ENCODE assay signal across 27 cellular contexts in the genomic region with DNA sequence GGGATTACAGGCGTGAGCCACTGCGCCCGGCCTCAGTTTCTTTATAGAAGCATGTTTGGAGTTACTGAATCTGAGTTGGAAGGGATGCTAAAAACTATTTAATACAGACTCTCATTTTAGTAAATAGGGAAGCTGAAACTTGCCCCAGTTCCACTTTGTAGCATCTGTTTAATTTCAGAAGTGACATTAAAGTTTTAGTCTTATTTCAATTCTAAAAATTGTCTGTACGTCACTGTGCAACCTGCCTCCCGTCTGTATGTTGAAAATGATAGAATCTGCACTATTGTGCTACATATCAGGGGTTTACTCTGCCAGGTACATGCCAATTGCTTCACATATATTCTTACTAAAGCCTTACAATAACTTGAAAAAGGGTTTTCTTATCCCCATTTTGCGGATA.
"Had no signal": no experiment of that assay in that cellular context is flagged by ENCODE, and none has a peak within 500 bp of the region (broad histone marks: within the 10 kb centered on the region; RNA-seq: fewer than 3 reads in every experiment).

No MANE protein-coding gene starts in this region.

- H3K27me3 Mint-ChIP-seq: activated CD8-positive, alpha-beta memory T cell treated with anti-CD3 and anti-CD28 coated beads, Interleukin-2, amount 10 ng/mL, durations not matched to agents 7 days and 5 days; activated T-cell treated with anti-CD3 and anti-CD28 coated beads, Interleukin-2, amount 50 U/mL, for 24 hours; brain had no signal

- H3K4me3 Mint-ChIP-seq: activated CD8-positive, alpha-beta memory T cell treated with anti-CD3 and anti-CD28 coated beads, Interleukin-2, amount 10 ng/mL, durations not matched to agents 7 days and 5 days; activated T-cell treated with anti-CD3 and anti-CD28 coated beads, Interleukin-2, amount 50 U/mL, for 24 hours; activated T-helper 1 cell treated with anti-CD3 and anti-CD28 coated beads, Interleukin-12 subunit alpha, Interleukin-12 subunit beta, Interleukin-2, Interleukin-4 antibody, amounts not matched to agents 30 ng/mL and 10 ng/mL and 1 ng/mL, durations not matched to agents 14 hours and 24 hours and 36 hours; brain; T-helper 1 cell treated with Interleukin-12 subunit alpha and Interleukin-12 subunit beta and Interleukin-4 antibody, amounts not matched to agents 30 μg/mL and 1 μg/mL, for 36 hours had no signal

- H3K9me3 Mint-ChIP-seq: activated naive CD4-positive, alpha-beta T cell treated with anti-CD3 and anti-CD28 coated beads, Interleukin-2, amount 50 U/mL, for 72 hours; activated T-cell treated with anti-CD3 and anti-CD28 coated beads, Interleukin-2, amount 50 U/mL, for 24 hours; activated T-helper 1 cell treated with anti-CD3 and anti-CD28 coated beads, Interleukin-12 subunit alpha, Interleukin-12 subunit beta, Interleukin-2, Interleukin-4 antibody, amounts not matched to agents 30 ng/mL and 10 ng/mL and 1 ng/mL, durations not matched to agents 14 hours and 24 hours and 36 hours; brain; T-helper 1 cell treated with Interleukin-12 subunit alpha and Interleukin-12 subunit beta and Interleukin-4 antibody, amounts not matched to agents 30 μg/mL and 1 μg/mL, for 36 hours had no signal

- H3K9me3 ChIP-seq: SJSA1 had no signal

- H3K36me3 ChIP-seq: SJSA1 had no signal

- H3K27me3 ChIP-seq: SJSA1 had no signal

- H3K27ac Mint-ChIP-seq: activated CD8-positive, alpha-beta memory T cell treated with anti-CD3 and anti-CD28 coated beads, Interleukin-2, amount 10 ng/mL, durations not matched to agents 7 days and 5 days; activated naive CD4-positive, alpha-beta T cell treated with anti-CD3 and anti-CD28 coated beads, Interleukin-2, amount 50 U/mL, for 72 hours; activated T-cell treated with anti-CD3 and anti-CD28 coated beads, Interleukin-2, amount 50 U/mL, for 24 hours; activated T-helper 1 cell treated with anti-CD3 and anti-CD28 coated beads, Interleukin-12 subunit alpha, Interleukin-12 subunit beta, Interleukin-2, Interleukin-4 antibody, amounts not matched to agents 30 ng/mL and 10 ng/mL and 1 ng/mL, durations not matched to agents 14 hours and 24 hours and 36 hours; brain; T-helper 1 cell treated with Interleukin-12 subunit alpha and Interleukin-12 subunit beta and Interleukin-4 antibody, amounts not matched to agents 30 μg/mL and 1 μg/mL, for 36 hours had no signal

- H3K4me3 ChIP-seq: SJSA1 had no signal

- FAIRE-seq: astrocyte, RCC 7860 had no signal

- ATAC-seq: activated CD8-positive, alpha-beta memory T cell treated with anti-CD3 and anti-CD28 coated beads, Interleukin-2, amount 10 ng/mL, durations not matched to agents 7 days and 5 days; activated naive CD4-positive, alpha-beta T cell treated with anti-CD3 and anti-CD28 coated beads, Interleukin-2, amount 50 U/mL, for 72 hours; PC-3; SK-N-SH treated with all-trans-retinoic acid at 6 μM for 48 hours had no signal

- DNase-seq: activated CD4-positive, alpha-beta T cell treated with anti-CD3 and anti-CD28 coated beads for 48 hours; activated CD4-positive, alpha-beta T cell treated with anti-CD3 and anti-CD28 coated beads, Interleukin-2, amount 50 U/mL, for 4 hours; activated CD4-positive, CD25-positive, alpha-beta regulatory T cell treated with anti-CD3 and anti-CD28 coated beads, Interleukin-2, amount 50 U/mL, for 72 hours; activated CD8-positive, alpha-beta memory T cell treated with anti-CD3 and anti-CD28 coated beads, Interleukin-2, amount 10 ng/mL, durations not matched to agents 7 days and 5 days; activated effector memory CD4-positive, alpha-beta T cell treated with Interleukin-2 at 50 U/mL for 16 hours; activated naive CD4-positive, alpha-beta T cell; activated T-cell treated with anti-CD3 and anti-CD28 coated beads, Interleukin-2, amount 50 U/mL, for 24 hours; amygdala; cerebellar nuclear complex; NCI-H1092 treated with DMSO at 0.1 percent for 48 hours; NCI-H1417 treated with DMSO at 0.1 percent for 48 hours; NCI-H1694; NCI-H2029 treated with DMSO at 0.1 percent for 48 hours; NCI-H345; NCI-H510A; NCI-H526 treated with DMSO at 0.1 percent for 48 hours; NCI-H82; PC-3; SHP77 had no signal

- H3K27ac ChIP-seq: SJSA1 had no signal
